ENCODE assay signal across 8 cellular contexts in genomic region chr19:10789876-10790275, GRCh38. TPM values are rescaled to one million over a fixed set of nuclear protein-coding genes. Genes with fewer than 3 reads are reported as not detected.
"Had no signal": no experiment of that assay in that cellular context is flagged by ENCODE, and none has a peak within 500 bp of the region (broad histone marks: within the 10 kb centered on the region; RNA-seq: fewer than 3 reads in every experiment).

No MANE protein-coding gene starts in this region.

- ATAC-seq: GM23338, K562 had no signal

- FAIRE-seq: H1, H54, HTR-8/SVneo, K562 had no signal

- H3K27ac Mint-ChIP-seq: GM23338, H9 had no signal

- H3K4me3 Mint-ChIP-seq: GM23338, H9 had no signal

- H3K4me3 ChIP-seq: GM23338, K562 had no signal

- DNase-seq: H9, HCEC 1CT, IMR-90 had no signal

- H3K4me1 Mint-ChIP-seq: GM23338, H9 had no signal

- H3K9me3 Mint-ChIP-seq: GM23338, H9 had no signal

RNA-seq across cellular contexts. Expression of gene C19orf38, which starts 58.3 kb away (rescaled TPM):
- total RNA-seq: GM23338, H1, H9 had no signal
